1 cellular context compared by ENCODE assay signal in genomic region chr22:32661737-32662586, GRCh38.
TF ChIP-seq lines count a peak whose summit lies in the region.

No MANE protein-coding gene starts in this region.

TF ChIP-seq in IMR-90, 13 proteins besides CTCF, POLR2A, EP300 and RAD21 (continued from another document):
- TF ChIP-seq FOS (IDR thresholded peaks at IDR 0.05; ENCODE audit: low read depth, low read length): no peak
